ENCODE assay signal across 20 cellular contexts in genomic region chr18:217532-218334, GRCh38. TPM values are rescaled to one million over a fixed set of nuclear protein-coding genes. Genes with fewer than 3 reads are reported as not detected.
DNase-seq lines count a peak whose midpoint lies in the region; ATAC-seq and TF ChIP-seq lines count a peak whose summit lies in the region.
"Had no signal": no experiment of that assay in that cellular context is flagged by ENCODE, and none has a peak within 500 bp of the region (broad histone marks: within the 10 kb centered on the region; RNA-seq: fewer than 3 reads in every experiment).

No MANE protein-coding gene starts in this region.

- DNase-seq in activated CD4-positive, alpha-beta T cell treated with anti-CD3 and anti-CD28 coated beads for 36 hours: no peak
- DNase-seq in activated CD4-positive, alpha-beta T cell treated with anti-CD3 and anti-CD28 coated beads, Interleukin-2, amount 50 U/mL, for 1 hour: no peak
- no peak for DNase-seq in T-helper 17 cell
- DNase-seq in epithelial cell of proximal tubule (ENCODE audit: low read depth): peak; percentile 33
- DNase-seq in renal cortical epithelial cell (ENCODE audit: low read depth): peak; percentile 62
- no peak for DNase-seq in activated effector memory CD4-positive, alpha-beta T cell treated with Interleukin-2 at 50 U/mL for 16 hours
- DNase-seq in right atrium auricular region (ENCODE audit: low spot score): no peak
- DNase-seq: activated CD4-positive, alpha-beta T cell treated with anti-CD3 and anti-CD28 coated beads, Interleukin-2, amount 10 ng/mL, durations not matched to agents 7 days and 5 days; body of pancreas; dermis blood vessel endothelial cell; glutamatergic neuron; Kasumi-1; NCI-H1417; NCI-H2227 treated with DMSO at 0.1 percent for 48 hours; NK-92 treated with Interleukin-12 subunit alpha and Interleukin-12 subunit beta, amount 100 ng/mL, for 24 hours; SHP77; upper lobe of right lung had no signal

- TF ChIP-seq CTCF in epithelial cell of proximal tubule (conservative IDR thresholded peaks at IDR 0.05; ENCODE audit: low read depth, low read length): no peak
- no peak for TF ChIP-seq CTCF in right atrium auricular region (IDR thresholded peaks at IDR 0.05)

- CTCF ChIA-PET in activated CD4-positive, alpha-beta T cell treated with anti-CD3 and anti-CD28 coated beads for 36 hours (lab: Charles Lee): no interaction called here

- no peaks in the 10 kb centered on the region for H3K4me1 Mint-ChIP-seq in activated CD4-positive, alpha-beta T cell treated with anti-CD3 and anti-CD28 coated beads for 36 hours
- peaks cover 5% of the 10 kb centered on the region for H3K4me1 Mint-ChIP-seq in T-helper 17 cell
- H3K4me1 Mint-ChIP-seq: activated CD4-positive, alpha-beta T cell treated with anti-CD3 and anti-CD28 coated beads, Interleukin-2, amount 10 ng/mL, durations not matched to agents 7 days and 5 days had no signal

- H3K27me3 ChIP-seq in right atrium auricular region: no peaks in the 10 kb centered on the region
- H3K27me3 ChIP-seq: body of pancreas, esophagus muscularis mucosa, upper lobe of right lung had no signal

- no peaks in the 10 kb centered on the region for H3K27me3 Mint-ChIP-seq in activated CD4-positive, alpha-beta T cell treated with anti-CD3 and anti-CD28 coated beads for 36 hours
- no peaks in the 10 kb centered on the region for H3K27me3 Mint-ChIP-seq in T-helper 17 cell
- H3K27me3 Mint-ChIP-seq: activated CD4-positive, alpha-beta T cell treated with anti-CD3 and anti-CD28 coated beads, Interleukin-2, amount 10 ng/mL, durations not matched to agents 7 days and 5 days had no signal

- H3K27ac ChIP-seq in right atrium auricular region: no peak overlapping the region
- H3K27ac ChIP-seq: body of pancreas, esophagus muscularis mucosa, upper lobe of right lung had no signal

- H3K36me3 ChIP-seq in right atrium auricular region: peaks cover 52% of the 10 kb centered on the region

- intact Hi-C loops in activated CD4-positive, alpha-beta T cell treated with anti-CD3 and anti-CD28 coated beads for 36 hours (cut with DNase I, micrococcal nuclease): no loop called here

- H3K9me3 Mint-ChIP-seq in activated CD4-positive, alpha-beta T cell treated with anti-CD3 and anti-CD28 coated beads for 36 hours (ENCODE audit: low read depth): no peaks in the 10 kb centered on the region
- H3K9me3 Mint-ChIP-seq: activated CD4-positive, alpha-beta T cell treated with anti-CD3 and anti-CD28 coated beads, Interleukin-2, amount 10 ng/mL, durations not matched to agents 7 days and 5 days; activated T-helper 2 cell treated with anti-CD3 and anti-CD28 coated beads, Interferon-gamma antibody, Interleukin-2, Interleukin-4, amounts not matched to agents 10 μg/mL and 5 μg/mL and 100 μg/mL, durations not matched to agents 14 hours and 24 hours and 36 hours had no signal

- H3K27ac Mint-ChIP-seq in activated CD4-positive, alpha-beta T cell treated with anti-CD3 and anti-CD28 coated beads for 36 hours: peak overlapping the region; percentile 64
- H3K27ac Mint-ChIP-seq in T-helper 17 cell: peak overlapping the region; percentile 92
- H3K27ac Mint-ChIP-seq: activated CD4-positive, alpha-beta T cell treated with anti-CD3 and anti-CD28 coated beads, Interleukin-2, amount 10 ng/mL, durations not matched to agents 7 days and 5 days; activated T-helper 2 cell treated with anti-CD3 and anti-CD28 coated beads, Interferon-gamma antibody, Interleukin-2, Interleukin-4, amounts not matched to agents 10 μg/mL and 5 μg/mL and 100 μg/mL, durations not matched to agents 14 hours and 24 hours and 36 hours had no signal

- H3K4me1 ChIP-seq in right atrium auricular region: no peaks in the 10 kb centered on the region
- H3K4me1 ChIP-seq: body of pancreas, esophagus muscularis mucosa, upper lobe of right lung had no signal

- no peak overlapping the region for H3K4me3 ChIP-seq in epithelial cell of proximal tubule (ENCODE audit: low read depth, low read length)
- no peak overlapping the region for H3K4me3 ChIP-seq in right atrium auricular region
- H3K4me3 ChIP-seq: body of pancreas, esophagus muscularis mucosa, upper lobe of right lung had no signal

- peak; percentile 49 for ATAC-seq in activated CD4-positive, alpha-beta T cell treated with anti-CD3 and anti-CD28 coated beads for 36 hours
- no peak for ATAC-seq in T-helper 17 cell
- no peak for ATAC-seq in GM19328 (IDR thresholded peaks at IDR 0.05; ENCODE audit: unreplicated experiment)
- ATAC-seq: body of pancreas, upper lobe of right lung had no signal

- POLR2A ChIA-PET in activated CD4-positive, alpha-beta T cell treated with anti-CD3 and anti-CD28 coated beads for 36 hours (lab: Charles Lee): no interaction called here

- H3K4me3 Mint-ChIP-seq in activated CD4-positive, alpha-beta T cell treated with anti-CD3 and anti-CD28 coated beads for 36 hours: no peak overlapping the region
- no peak overlapping the region for H3K4me3 Mint-ChIP-seq in T-helper 17 cell
- H3K4me3 Mint-ChIP-seq: activated CD4-positive, alpha-beta T cell treated with anti-CD3 and anti-CD28 coated beads, Interleukin-2, amount 10 ng/mL, durations not matched to agents 7 days and 5 days had no signal

- H3K36me3 Mint-ChIP-seq in activated CD4-positive, alpha-beta T cell treated with anti-CD3 and anti-CD28 coated beads for 36 hours (ENCODE audit: low read depth): peaks cover 51% of the 10 kb centered on the region
- H3K36me3 Mint-ChIP-seq in T-helper 17 cell (ENCODE audit: low read depth): peaks cover 13% of the 10 kb centered on the region

- H3K9me3 ChIP-seq in T-helper 17 cell (ENCODE audit: control insufficient read depth, low read length, poor library complexity, severe bottlenecking): no peaks in the 10 kb centered on the region
- H3K9me3 ChIP-seq in right atrium auricular region: no peaks in the 10 kb centered on the region
- H3K9me3 ChIP-seq: esophagus muscularis mucosa, upper lobe of right lung had no signal

RNA-seq across cellular contexts. Expression of gene THOC1, which starts 50.1 kb away (rescaled TPM):
- 10 to 100 TPM; 62.1 to 64.6 TPM for total RNA-seq in activated CD4-positive, alpha-beta T cell treated with anti-CD3 and anti-CD28 coated beads for 36 hours
- total RNA-seq in T-helper 17 cell (10 to 100 TPM; 83.7 to 90.4 TPM), epithelial cell of proximal tubule (30.6 and 40.3 TPM in 2 replicates), renal cortical epithelial cell (41.5 and 46.7 TPM in 2 replicates), right atrium auricular region (10 to 100 TPM in 1 of 2 donors, 1 to 10 TPM in 1; 8.9 to 11.4 TPM)

RNA-seq across cellular contexts. Expression of gene USP14, which starts 59.4 kb away (rescaled TPM):
- 100 to 1,000 TPM in 1 of 2 experiments, 10 to 100 TPM in 1; 94.7 to 101 TPM for total RNA-seq in activated CD4-positive, alpha-beta T cell treated with anti-CD3 and anti-CD28 coated beads for 36 hours
- total RNA-seq in T-helper 17 cell (10 to 100 TPM; 43.3 to 44.7 TPM), epithelial cell of proximal tubule (18.3 and 18.8 TPM in 2 replicates), renal cortical epithelial cell (39.8 and 117 TPM in 2 replicates), right atrium auricular region (10 to 100 TPM; 18.0 to 21.5 TPM)

Comparison
In these comparisons a context has a peak if more than half of its experiments do, and no peak if none do; other contexts are left out.
1. DNase-seq: peak in epithelial cell of proximal tubule (single experiment) and renal cortical epithelial cell (single experiment); none in activated CD4-positive, alpha-beta T cell treated with anti-CD3 and anti-CD28 coated beads for 36 hours (single experiment), activated CD4-positive, alpha-beta T cell treated with anti-CD3 and anti-CD28 coated beads, Interleukin-2, amount 50 U/mL, for 1 hour (single experiment), T-helper 17 cell (0 of 3), activated effector memory CD4-positive, alpha-beta T cell treated with Interleukin-2 at 50 U/mL for 16 hours (single experiment) and right atrium auricular region (single experiment).